In the genomic region with DNA sequence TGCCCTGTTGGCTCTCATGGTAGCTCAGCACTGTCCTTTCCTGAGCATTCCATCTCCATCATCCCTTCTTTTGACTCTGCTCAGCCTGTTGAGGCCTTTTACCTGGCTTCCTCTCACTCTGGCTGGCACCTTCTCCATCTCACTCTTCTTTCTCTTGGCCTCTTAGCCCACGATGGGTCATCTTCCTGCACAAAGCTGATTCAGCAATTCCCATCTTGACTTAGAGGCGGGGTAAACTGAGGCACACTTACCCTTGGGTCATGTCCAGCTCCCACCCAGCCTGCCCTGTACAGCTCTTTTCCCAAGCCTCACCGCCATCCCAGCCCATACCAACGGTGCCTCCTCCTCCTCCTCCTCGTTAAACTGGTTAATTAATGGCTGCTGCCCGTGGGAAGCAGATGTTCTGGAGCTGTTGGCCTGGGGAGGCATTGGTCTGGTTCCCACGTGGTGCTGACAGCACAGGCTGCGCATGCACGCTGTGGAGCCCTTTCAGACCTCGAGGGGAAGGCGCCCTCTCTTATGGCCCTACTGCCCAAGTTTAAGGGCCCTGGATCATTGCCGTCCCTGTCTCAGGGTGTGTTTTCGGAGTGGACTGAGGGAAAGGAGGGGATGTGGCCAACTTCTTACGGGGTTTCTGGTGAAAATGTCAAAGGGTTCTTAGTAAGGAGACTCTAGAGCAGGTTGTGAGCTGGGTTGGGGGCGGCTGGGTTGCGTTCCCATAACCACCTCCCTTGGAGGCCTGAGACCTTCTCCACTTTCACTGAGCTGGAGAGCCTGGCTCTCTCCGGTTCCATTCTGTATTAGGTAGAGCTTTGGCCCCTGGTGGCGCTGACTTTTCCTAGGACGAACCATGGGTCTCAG, we compare ENCODE assay signal across 15 cellular contexts. TPM values are rescaled to one million over a fixed set of nuclear protein-coding genes. Genes with fewer than 3 reads are reported as not detected.
DNase-seq lines count a peak whose midpoint lies in the region; ATAC-seq and TF ChIP-seq lines count a peak whose summit lies in the region.
"Had no signal": no experiment of that assay in that cellular context is flagged by ENCODE, and none has a peak within 500 bp of the region (broad histone marks: within the 10 kb centered on the region; RNA-seq: fewer than 3 reads in every experiment).

No MANE protein-coding gene starts in this region.

- TF ChIP-seq CTCF in coronary artery (IDR thresholded peaks at IDR 0.05) (no peak), PC-9 (conservative IDR thresholded peaks at IDR 0.05) (no peak)

- peak overlapping the region; percentile 34 for H3K4me3 Mint-ChIP-seq in activated CD4-positive, alpha-beta memory T cell treated with anti-CD3 and anti-CD28 coated beads for 36 hours
- H3K4me3 Mint-ChIP-seq in activated CD4-positive, alpha-beta memory T cell treated with anti-CD3 and anti-CD28 coated beads, Interleukin-2, amount 10 ng/mL, durations not matched to agents 7 days and 5 days = no peak overlapping the region

- intact Hi-C loops in activated CD4-positive, alpha-beta memory T cell treated with anti-CD3 and anti-CD28 coated beads for 36 hours (cut with micrococcal nuclease) = loop anchor here (2.0 to 10.0 kb wide), 2 partner anchors 495 to 607 kb away; no protein-coding TSS in a partner anchor
- intact Hi-C loops in posterior vena cava (cut with DNase I) (loop anchor here in 1 of 2 donors (1.0 kb wide), 1 partner anchor 12 kb away; no protein-coding TSS in a partner anchor), PC-9 (cut with micrococcal nuclease; ENCODE audit: unreplicated experiment) (loop anchor here (10.0 kb wide), 1 partner anchor 383 kb away; a partner anchor contains a TSS)

- H3K4me1 Mint-ChIP-seq in activated CD4-positive, alpha-beta memory T cell treated with anti-CD3 and anti-CD28 coated beads for 36 hours (ENCODE audit: low read depth) = peaks cover 51% of the 10 kb centered on the region
- peaks cover 37% of the 10 kb centered on the region for H3K4me1 Mint-ChIP-seq in activated CD4-positive, alpha-beta memory T cell treated with anti-CD3 and anti-CD28 coated beads, Interleukin-2, amount 10 ng/mL, durations not matched to agents 7 days and 5 days

- H3K4me2 ChIP-seq in PC-9 = no peak overlapping the region

- no peaks in the 10 kb centered on the region for H3K9me3 ChIP-seq in PC-9 (ENCODE audit: insufficient read depth, low read depth)
- H3K9me3 ChIP-seq: pancreas had no signal

- peaks cover 36% of the 10 kb centered on the region for H3K4me1 ChIP-seq in PC-9 (replicated peaks; ENCODE audit: insufficient read depth)
- H3K4me1 ChIP-seq: pancreas had no signal

- BruUV-seq in PC-9 (replicated peaks; lab: Mats Ljungman, UMichigan) = no TSS peak

- H3K9me3 Mint-ChIP-seq in activated CD4-positive, alpha-beta memory T cell treated with anti-CD3 and anti-CD28 coated beads for 36 hours = no peaks in the 10 kb centered on the region
- H3K9me3 Mint-ChIP-seq in activated CD4-positive, alpha-beta memory T cell treated with anti-CD3 and anti-CD28 coated beads, Interleukin-2, amount 10 ng/mL, durations not matched to agents 7 days and 5 days = no peaks in the 10 kb centered on the region

- CTCF ChIA-PET in activated CD4-positive, alpha-beta memory T cell treated with anti-CD3 and anti-CD28 coated beads for 36 hours (lab: Charles Lee) = interaction anchor here (0.8 to 22.4 kb wide), 7 partner anchors 13 to 324 kb away, joined by 3 to 1400 read pairs (median 4); a partner anchor contains a TSS
- CTCF ChIA-PET in activated CD4-positive, alpha-beta memory T cell treated with anti-CD3 and anti-CD28 coated beads, Interleukin-2, amount 10 ng/mL, durations not matched to agents 7 days and 5 days (lab: Charles Lee) = interaction anchor here (1.1 to 10.1 kb wide), 3 partner anchors 12 to 89 kb away, joined by 3 to 387 read pairs (median 3); a partner anchor contains a TSS
- CTCF ChIA-PET in PC-9 (lab: Charles Lee) = interaction anchor here (1.2 to 1.9 kb wide), 2 partner anchors 8 to 15 kb away, joined by 3 to 8 read pairs; no protein-coding TSS in a partner anchor

- H3K79me2 ChIP-seq in PC-9 (ENCODE audit: low read depth) = no peaks in the 10 kb centered on the region

- peaks cover 27% of the 10 kb centered on the region for H3F3A ChIP-seq in PC-9 (ENCODE audit: insufficient read depth, low read depth)

- H2AFZ ChIP-seq in PC-9 = no peak overlapping the region

- H3K27ac ChIP-seq in coronary artery = no peak overlapping the region
- H3K27ac ChIP-seq in PC-9 = no peak overlapping the region
- H3K27ac ChIP-seq: pancreas had no signal

- POLR2A ChIA-PET in activated CD4-positive, alpha-beta memory T cell treated with anti-CD3 and anti-CD28 coated beads for 36 hours (lab: Charles Lee) = interaction anchor here (0.8 to 9.4 kb wide), 3 partner anchors 13 to 232 kb away, joined by 3 to 215 read pairs (median 3); a partner anchor contains a TSS
- POLR2A ChIA-PET in activated CD4-positive, alpha-beta memory T cell treated with anti-CD3 and anti-CD28 coated beads, Interleukin-2, amount 10 ng/mL, durations not matched to agents 7 days and 5 days (lab: Charles Lee) = interaction anchor here (3.1 to 9.7 kb wide), 2 partner anchors 14 to 19 kb away, joined by 20 to 101 read pairs; a partner anchor contains a TSS
- POLR2A ChIA-PET in PC-9 (lab: Charles Lee; ENCODE audit: unreplicated experiment) = no interaction called here

- no peaks in the 10 kb centered on the region for H3K36me3 ChIP-seq in PC-9 (ENCODE audit: low read depth)
- H3K36me3 ChIP-seq: pancreas had no signal

- H4K20me1 ChIP-seq in PC-9 (ENCODE audit: insufficient read depth) = no peaks in the 10 kb centered on the region

- no peaks in the 10 kb centered on the region for H3K36me3 Mint-ChIP-seq in activated CD4-positive, alpha-beta memory T cell treated with anti-CD3 and anti-CD28 coated beads for 36 hours
- H3K36me3 Mint-ChIP-seq in activated CD4-positive, alpha-beta memory T cell treated with anti-CD3 and anti-CD28 coated beads, Interleukin-2, amount 10 ng/mL, durations not matched to agents 7 days and 5 days (ENCODE audit: low read depth) = no peaks in the 10 kb centered on the region

- peak overlapping the region; percentile 90 for H3K27ac Mint-ChIP-seq in activated CD4-positive, alpha-beta memory T cell treated with anti-CD3 and anti-CD28 coated beads for 36 hours
- no peak overlapping the region for H3K27ac Mint-ChIP-seq in activated CD4-positive, alpha-beta memory T cell treated with anti-CD3 and anti-CD28 coated beads, Interleukin-2, amount 10 ng/mL, durations not matched to agents 7 days and 5 days

- no peaks in the 10 kb centered on the region for H3K27me3 Mint-ChIP-seq in activated CD4-positive, alpha-beta memory T cell treated with anti-CD3 and anti-CD28 coated beads for 36 hours
- peaks cover 61% of the 10 kb centered on the region for H3K27me3 Mint-ChIP-seq in activated CD4-positive, alpha-beta memory T cell treated with anti-CD3 and anti-CD28 coated beads, Interleukin-2, amount 10 ng/mL, durations not matched to agents 7 days and 5 days

- peak; percentile 5 for DNase-seq in activated CD4-positive, alpha-beta memory T cell treated with anti-CD3 and anti-CD28 coated beads for 36 hours
- no peak for DNase-seq in activated CD4-positive, alpha-beta memory T cell treated with anti-CD3 and anti-CD28 coated beads, Interleukin-2, amount 10 ng/mL, durations not matched to agents 7 days and 5 days
- peak; percentile 30 for DNase-seq in NCI-H69 (lab: John Stamatoyannopoulos, UW)
- DNase-seq in coronary artery (ENCODE audit: low spot score) = peak; percentile 58
- peak; percentile 63 for DNase-seq in posterior vena cava (ENCODE audit: low spot score)
- DNase-seq in SHP77 (lab: John Stamatoyannopoulos, UW) = no peak
- no peak for DNase-seq in PC-9
- DNase-seq: pancreas had no signal

- H3K4me3 ChIP-seq in coronary artery = no peak overlapping the region
- no peak overlapping the region for H3K4me3 ChIP-seq in PC-9
- H3K4me3 ChIP-seq: lung, smooth muscle cell had no signal

- H3K9me2 ChIP-seq in PC-9 (ENCODE audit: insufficient read depth) = no peaks in the 10 kb centered on the region

- no peak for ATAC-seq in GM21737 (IDR thresholded peaks at IDR 0.05; ENCODE audit: unreplicated experiment)

- no peaks in the 10 kb centered on the region for H3K27me3 ChIP-seq in PC-9 (ENCODE audit: insufficient read depth, low read depth)
- H3K27me3 ChIP-seq: pancreas had no signal

RNA-seq across cellular contexts. Expression of a gene that starts 10.9 kb away (rescaled TPM):
- total RNA-seq in activated CD4-positive, alpha-beta memory T cell treated with anti-CD3 and anti-CD28 coated beads for 36 hours = 1 to 10 TPM; 5.0 to 5.2 TPM
- 1 to 10 TPM in 1 of 2 experiments, under 1 TPM in 1; 0.70 to 1.4 TPM for total RNA-seq in activated CD4-positive, alpha-beta memory T cell treated with anti-CD3 and anti-CD28 coated beads, Interleukin-2, amount 10 ng/mL, durations not matched to agents 7 days and 5 days
- not detected for total RNA-seq in posterior vena cava
- 1.2 and 2.3 TPM in 2 replicates for total RNA-seq in PC-9 (2021)
- total RNA-seq: frontal cortex, subcutaneous adipose tissue had no signal

RNA-seq across cellular contexts. Expression of a gene that starts 31.9 kb away (rescaled TPM):
- total RNA-seq in activated CD4-positive, alpha-beta memory T cell treated with anti-CD3 and anti-CD28 coated beads for 36 hours = under 1 TPM; 0.31 to 0.40 TPM
- not detected for total RNA-seq in activated CD4-positive, alpha-beta memory T cell treated with anti-CD3 and anti-CD28 coated beads, Interleukin-2, amount 10 ng/mL, durations not matched to agents 7 days and 5 days
- under 1 TPM; 0.23 to 0.24 TPM for total RNA-seq in posterior vena cava
- total RNA-seq in PC-9 (2021) = 0.33 and 0.45 TPM in 2 replicates
- total RNA-seq: A673, frontal cortex, HT-29 had no signal

RNA-seq across cellular contexts. Expression of a gene that starts 59.9 kb away (rescaled TPM):
- not detected for total RNA-seq in activated CD4-positive, alpha-beta memory T cell treated with anti-CD3 and anti-CD28 coated beads for 36 hours
- total RNA-seq in activated CD4-positive, alpha-beta memory T cell treated with anti-CD3 and anti-CD28 coated beads, Interleukin-2, amount 10 ng/mL, durations not matched to agents 7 days and 5 days = not detected
- total RNA-seq in posterior vena cava (under 1 TPM in 1 of 2 donors, not detected in 1; 0.23 TPM), PC-9 (2021) (not detected in 2 replicates)
- total RNA-seq: A673, frontal cortex, HT-29, lung, pancreas, smooth muscle cell, subcutaneous adipose tissue had no signal

Comparison
In these comparisons a context has a peak if more than half of its experiments do, and no peak if none do; other contexts are left out.
1. DNase-seq: peak in activated CD4-positive, alpha-beta memory T cell treated with anti-CD3 and anti-CD28 coated beads for 36 hours (single experiment), NCI-H69 (single experiment), coronary artery (single experiment) and posterior vena cava (single experiment); none in activated CD4-positive, alpha-beta memory T cell treated with anti-CD3 and anti-CD28 coated beads, Interleukin-2, amount 10 ng/mL, durations not matched to agents 7 days and 5 days (single experiment), SHP77 (0 of 2) and PC-9 (0 of 2).